23 cellular contexts compared by ENCODE assay signal in genomic region chr1:87428351-87428750, GRCh38.
DNase-seq lines count a peak whose midpoint lies in the region; ATAC-seq, FAIRE-seq and TF ChIP-seq lines count a peak whose summit lies in the region.
"Had no signal": no experiment of that assay in that cellular context is flagged by ENCODE, and none has a peak within 500 bp of the region (broad histone marks: within the 10 kb centered on the region; RNA-seq: fewer than 3 reads in every experiment).

No MANE protein-coding gene starts in this region.

- H3K9me3 Mint-ChIP-seq in astrocyte (ENCODE audit: unreplicated experiment): peaks cover 2% of the 10 kb centered on the region

- H3K4me1 Mint-ChIP-seq in astrocyte (ENCODE audit: low read depth, unreplicated experiment): peaks cover 14% of the 10 kb centered on the region

- DNase-seq in astrocyte (ENCODE audit: low read depth): no peak
- no peak for DNase-seq in osteoblast (ENCODE audit: insufficient read length, low spot score, missing footprints)
- no peak for DNase-seq in head of caudate nucleus
- no peak for DNase-seq in HT-29 (ENCODE audit: low spot score)
- DNase-seq: DND-41, MV-4-11, NCI-H1417, NCI-H187 treated with DMSO at 0.1 percent for 48 hours, NCI-H2227 treated with DMSO at 0.1 percent for 48 hours, NCI-H524, NCI-H82, PC-3, RPMI8226, SHP77 treated with DMSO at 0.1 percent for 48 hours had no signal

- no peaks in the 10 kb centered on the region for H3K36me3 Mint-ChIP-seq in astrocyte (ENCODE audit: low read depth, unreplicated experiment)
- H3K36me3 Mint-ChIP-seq: CD14-positive monocyte had no signal

- no peaks in the 10 kb centered on the region for H3K9me3 ChIP-seq in ES-I3 (ENCODE audit: control insufficient read depth, insufficient read depth, low read length)
- H3K9me3 ChIP-seq in astrocyte (ENCODE audit: insufficient read depth, low read depth, low read length): no peaks in the 10 kb centered on the region
- H3K9me3 ChIP-seq in iPS-18a (ENCODE audit: control insufficient read depth, low read depth, low read length): no peaks in the 10 kb centered on the region
- H3K9me3 ChIP-seq in osteoblast (ENCODE audit: low read depth, low read length): no peaks in the 10 kb centered on the region

- peaks cover under 1% of the 10 kb centered on the region for H3K27me3 Mint-ChIP-seq in astrocyte (ENCODE audit: low read depth, unreplicated experiment)

- H3K4me3 Mint-ChIP-seq in astrocyte (ENCODE audit: unreplicated experiment): no peak overlapping the region
- H3K4me3 Mint-ChIP-seq: CD14-positive monocyte had no signal

- no peak for ATAC-seq in GM18867 (IDR thresholded peaks at IDR 0.05; ENCODE audit: unreplicated experiment)
- ATAC-seq in HG02763 (IDR thresholded peaks at IDR 0.05; ENCODE audit: unreplicated experiment): no peak
- ATAC-seq: PC-3, SK-N-SH treated with all-trans-retinoic acid at 6 μM for 48 hours had no signal

- H3K27ac Mint-ChIP-seq in astrocyte (ENCODE audit: unreplicated experiment): no peak overlapping the region

- H2AFZ ChIP-seq in astrocyte (ENCODE audit: low read depth, low read length): no peak overlapping the region
- H2AFZ ChIP-seq in osteoblast (ENCODE audit: low read length): no peak overlapping the region

- TF ChIP-seq CTCF in astrocyte (IDR thresholded peaks at IDR 0.05; ENCODE audit: insufficient read depth, low read depth, low read length) (no peak), osteoblast (IDR thresholded peaks at IDR 0.05; ENCODE audit: extremely low read depth, low read depth, low read length) (no peak)

- H3K27me3 ChIP-seq in astrocyte (ENCODE audit: insufficient read depth, low read length) (no peaks in the 10 kb centered on the region), iPS-18a (ENCODE audit: control insufficient read depth, insufficient read depth, low read length) (no peaks in the 10 kb centered on the region), osteoblast (ENCODE audit: insufficient read depth, low read length) (no peaks in the 10 kb centered on the region)

- peak overlapping the region; percentile 24; the same call in 1 of the 2 replicates for H3K9ac ChIP-seq in ES-I3 (ENCODE audit: low read depth, low read length)
- H3K9ac ChIP-seq in astrocyte (ENCODE audit: low read length): no peak overlapping the region
- H3K9ac ChIP-seq in iPS-18a (ENCODE audit: low read length): peak overlapping the region; percentile 33
- H3K9ac ChIP-seq: KMS-11 had no signal

- no peak for FAIRE-seq in astrocyte (lab: Jason Lieb, UNC)
- FAIRE-seq: G401.6 had no signal

- no peak overlapping the region for H3K4me3 ChIP-seq in astrocyte (ENCODE audit: insufficient read depth, low read depth, low read length)
- peak overlapping the region; percentile 40 for H3K4me3 ChIP-seq in iPS-18a (ENCODE audit: low read length)
- no peak overlapping the region for H3K4me3 ChIP-seq in osteoblast (ENCODE audit: insufficient read depth, low read length)

- H3K4me2 ChIP-seq in astrocyte (ENCODE audit: low read length) (peak overlapping the region; percentile 4), osteoblast (ENCODE audit: insufficient read depth, low read length) (peak overlapping the region; percentile 45)
- H3K4me2 ChIP-seq: KMS-11 had no signal

- no peak overlapping the region for H3K27ac ChIP-seq in astrocyte (ENCODE audit: low read depth, low read length)
- H3K27ac ChIP-seq in iPS-18a (ENCODE audit: low read length): no peak overlapping the region
- H3K27ac ChIP-seq in osteoblast (ENCODE audit: low read depth, low read length): no peak overlapping the region
- H3K27ac ChIP-seq: 22Rv1, KMS-11 had no signal

- intact Hi-C loops in head of caudate nucleus (cut with DNase I): no loop called here

- H3K79me2 ChIP-seq in astrocyte (ENCODE audit: insufficient read depth, low read length) (no peaks in the 10 kb centered on the region), osteoblast (ENCODE audit: insufficient read depth, low read length) (no peaks in the 10 kb centered on the region)

- peaks cover 18% of the 10 kb centered on the region for H3K4me1 ChIP-seq in ES-I3 (ENCODE audit: insufficient read depth, low read length)
- no peaks in the 10 kb centered on the region for H3K4me1 ChIP-seq in astrocyte (ENCODE audit: insufficient read depth, low read length)
- H3K4me1 ChIP-seq in iPS-18a (ENCODE audit: control insufficient read depth, low read depth, low read length): peaks cover 20% of the 10 kb centered on the region
- H3K4me1 ChIP-seq in osteoblast (ENCODE audit: insufficient read depth, low read length): peaks cover 12% of the 10 kb centered on the region

- no peaks in the 10 kb centered on the region for H3K36me3 ChIP-seq in ES-I3 (ENCODE audit: insufficient read depth, low read length)
- H3K36me3 ChIP-seq in astrocyte (ENCODE audit: insufficient read depth, low read length): no peaks in the 10 kb centered on the region
- H3K36me3 ChIP-seq in iPS-18a (ENCODE audit: control insufficient read depth, low read depth, low read length): no peaks in the 10 kb centered on the region
- no peaks in the 10 kb centered on the region for H3K36me3 ChIP-seq in osteoblast (ENCODE audit: insufficient read depth, low read length)

- H4K20me1 ChIP-seq in astrocyte (ENCODE audit: insufficient read depth, low read length) (no peaks in the 10 kb centered on the region), osteoblast (ENCODE audit: insufficient read depth, low read length) (no peaks in the 10 kb centered on the region)
